In genomic region chr1:27142464-27142863, GRCh38 we compare ENCODE assay signal across 8 cellular contexts. TPM values are rescaled to one million over a fixed set of nuclear protein-coding genes. Genes with fewer than 3 reads are reported as not detected.
DNase-seq lines count a peak whose midpoint lies in the region; TF ChIP-seq lines count a peak whose summit lies in the region.
"Had no signal": no experiment of that assay in that cellular context is flagged by ENCODE, and none has a peak within 500 bp of the region (broad histone marks: within the 10 kb centered on the region; RNA-seq: fewer than 3 reads in every experiment).

No MANE protein-coding gene starts in this region.

- no peak overlapping the region for H3K4me3 Mint-ChIP-seq in activated naive CD8-positive, alpha-beta T cell
- H3K4me3 Mint-ChIP-seq in neural crest cell, result no peak overlapping the region

- H3K36me3 Mint-ChIP-seq in activated naive CD8-positive, alpha-beta T cell, result no peaks in the 10 kb centered on the region
- H3K36me3 Mint-ChIP-seq in neural crest cell (ENCODE audit: low read depth), result peaks cover 5% of the 10 kb centered on the region

- H3K4me1 Mint-ChIP-seq in activated naive CD8-positive, alpha-beta T cell (ENCODE audit: low read depth), result peaks cover 59% of the 10 kb centered on the region
- peaks cover 29% of the 10 kb centered on the region for H3K4me1 Mint-ChIP-seq in neural crest cell

- H3K9ac ChIP-seq in Karpas-422 (ENCODE audit: low read length), result peak overlapping the region; percentile 59

- no peak for TF ChIP-seq CTCF in neural crest cell (conservative IDR thresholded peaks at IDR 0.05)

- DNase-seq in COLO668 (lab: John Stamatoyannopoulos, UW; ENCODE audit: unreplicated experiment), result peak; percentile 90
- peak; percentile 81 for DNase-seq in Karpas-422
- no peak for DNase-seq in neural crest cell (ENCODE audit: low read depth, low spot score)
- DNase-seq in Ammon's horn (ENCODE audit: low spot score), result no peak
- DNase-seq in T1000 (lab: John Stamatoyannopoulos, UW), result no peak
- no peak for DNase-seq in AG08396 (ENCODE audit: low spot score)
- DNase-seq: brain microvascular endothelial cell had no signal

- no peaks in the 10 kb centered on the region for H3K27me3 ChIP-seq in Karpas-422 (ENCODE audit: low read length)
- H3K27me3 ChIP-seq: brain microvascular endothelial cell had no signal

- peaks cover 97% of the 10 kb centered on the region for H3K4me1 ChIP-seq in Karpas-422 (ENCODE audit: low read length)

- H3K27ac ChIP-seq in Karpas-422 (ENCODE audit: low read length), result peak overlapping the region; percentile 99
- H3K27ac ChIP-seq: brain microvascular endothelial cell had no signal

- no peaks in the 10 kb centered on the region for H3K9me3 ChIP-seq in Karpas-422 (ENCODE audit: low read length)

- H2AFZ ChIP-seq in Karpas-422 (ENCODE audit: low read length), result no peak overlapping the region

- peaks cover 39% of the 10 kb centered on the region; the same call in 1 of the 2 replicates for H4K20me1 ChIP-seq in Karpas-422 (ENCODE audit: insufficient read depth, low read depth, low read length)

- H3K27me3 Mint-ChIP-seq in activated naive CD8-positive, alpha-beta T cell, result no peaks in the 10 kb centered on the region
- H3K27me3 Mint-ChIP-seq in neural crest cell (ENCODE audit: low read depth), result no peaks in the 10 kb centered on the region

- H3K9me3 Mint-ChIP-seq in activated naive CD8-positive, alpha-beta T cell (ENCODE audit: low read depth), result no peaks in the 10 kb centered on the region
- no peaks in the 10 kb centered on the region for H3K9me3 Mint-ChIP-seq in neural crest cell

- H3K4me2 ChIP-seq in Karpas-422 (ENCODE audit: low read depth, low read length, poor library complexity, severe bottlenecking), result peak overlapping the region; percentile 72

- H3K9me2 ChIP-seq in Karpas-422 (replicated peaks; ENCODE audit: insufficient read depth, low read length), result no peaks in the 10 kb centered on the region

- H3K36me3 ChIP-seq in Karpas-422 (ENCODE audit: insufficient read depth, low read length), result peaks cover 16% of the 10 kb centered on the region

- H3K4me3 ChIP-seq in Karpas-422 (ENCODE audit: low read length), result peak overlapping the region; percentile 47

- H3K79me2 ChIP-seq in Karpas-422 (ENCODE audit: low read length), result peaks cover 96% of the 10 kb centered on the region

- peak overlapping the region; percentile 73 for H3K27ac Mint-ChIP-seq in activated naive CD8-positive, alpha-beta T cell
- H3K27ac Mint-ChIP-seq in neural crest cell (ENCODE audit: unreplicated experiment), result peak overlapping the region; percentile 62

RNA-seq across cellular contexts. Expression of gene SLC9A1, which starts 12.5 kb away (rescaled TPM):
- 35.3 and 48.6 TPM in 2 replicates for total RNA-seq in Karpas-422 (2014; rRNA removed; shearing (Covaris generic); ENCODE audit: low replicate concordance)
- total RNA-seq in neural crest cell, result 24.2 and 27.1 TPM in 2 replicates

Comparison
In these comparisons a context has a peak if more than half of its experiments do, and no peak if none do; other contexts are left out.
1. DNase-seq: peak in COLO668 (single experiment) and Karpas-422 (single experiment); none in neural crest cell (single experiment), Ammon's horn (single experiment), T1000 (single experiment) and AG08396 (single experiment).